ENCODE assay signal across 12 cellular contexts in genomic region chr13:77009011-77009410, GRCh38. TPM values are rescaled to one million over a fixed set of nuclear protein-coding genes. Genes with fewer than 3 reads are reported as not detected.
DNase-seq lines count a peak whose midpoint lies in the region; ATAC-seq and TF ChIP-seq lines count a peak whose summit lies in the region.
"Had no signal": no experiment of that assay in that cellular context is flagged by ENCODE, and none has a peak within 500 bp of the region (broad histone marks: within the 10 kb centered on the region; RNA-seq: fewer than 3 reads in every experiment).

No MANE protein-coding gene starts in this region.

- TF ChIP-seq EP300 in upper lobe of left lung (IDR thresholded peaks at IDR 0.05) = no peak

- H3K4me3 ChIP-seq in mesendoderm (ENCODE audit: low read length) (no peak overlapping the region), upper lobe of left lung (no peak overlapping the region)
- H3K4me3 ChIP-seq: GM23248 had no signal

- no peak overlapping the region for H3K9ac ChIP-seq in mesendoderm (ENCODE audit: low read length)
- H3K9ac ChIP-seq: GM23248 had no signal

- H3K18ac ChIP-seq in mesendoderm (ENCODE audit: low read length) = no peak overlapping the region

- peaks cover 12% of the 10 kb centered on the region for H3K4me1 Mint-ChIP-seq in activated naive CD4-positive, alpha-beta T cell treated with anti-CD3 and anti-CD28 coated beads, Interleukin-2, amount 10 ng/mL, durations not matched to agents 7 days and 5 days
- peaks cover 27% of the 10 kb centered on the region for H3K4me1 Mint-ChIP-seq in activated T-helper 17 cell treated with anti-CD3 and anti-CD28 coated beads, Interleukin-2, amount 50 U/mL, for 72 hours

- no peak overlapping the region for H4K8ac ChIP-seq in mesendoderm (ENCODE audit: low read depth, low read length)

- no peak overlapping the region for H4K5ac ChIP-seq in mesendoderm (ENCODE audit: low read length)

- H3K4me2 ChIP-seq in mesendoderm (ENCODE audit: low read length) = no peak overlapping the region

- H3K4me1 ChIP-seq in mesendoderm (ENCODE audit: control insufficient read depth, low read depth, low read length) = no peaks in the 10 kb centered on the region
- peaks cover 0 to 15% (median 10%) of the 10 kb centered on the region in 4 donors for H3K4me1 ChIP-seq in upper lobe of left lung

- no peaks in the 10 kb centered on the region for H3K9me3 Mint-ChIP-seq in activated naive CD4-positive, alpha-beta T cell treated with anti-CD3 and anti-CD28 coated beads, Interleukin-2, amount 10 ng/mL, durations not matched to agents 7 days and 5 days
- no peaks in the 10 kb centered on the region for H3K9me3 Mint-ChIP-seq in activated T-helper 17 cell treated with anti-CD3 and anti-CD28 coated beads, Interleukin-2, amount 50 U/mL, for 72 hours

- no peak overlapping the region for H3K4me3 Mint-ChIP-seq in activated naive CD4-positive, alpha-beta T cell treated with anti-CD3 and anti-CD28 coated beads, Interleukin-2, amount 10 ng/mL, durations not matched to agents 7 days and 5 days
- peak overlapping the region; percentile 63 for H3K4me3 Mint-ChIP-seq in activated T-helper 17 cell treated with anti-CD3 and anti-CD28 coated beads, Interleukin-2, amount 50 U/mL, for 72 hours

- no peaks in the 10 kb centered on the region for H3K27me3 Mint-ChIP-seq in activated naive CD4-positive, alpha-beta T cell treated with anti-CD3 and anti-CD28 coated beads, Interleukin-2, amount 10 ng/mL, durations not matched to agents 7 days and 5 days
- H3K27me3 Mint-ChIP-seq in activated T-helper 17 cell treated with anti-CD3 and anti-CD28 coated beads, Interleukin-2, amount 50 U/mL, for 72 hours = no peaks in the 10 kb centered on the region
- H3K27me3 Mint-ChIP-seq: progenitor cell of endocrine pancreas had no signal

- H2AK5ac ChIP-seq in mesendoderm (ENCODE audit: low read length) = no peak overlapping the region

- no peak overlapping the region for H2BK5ac ChIP-seq in mesendoderm (ENCODE audit: low read length)

- no peaks in the 10 kb centered on the region for H3K9me3 ChIP-seq in upper lobe of left lung

- TF ChIP-seq CTCF in upper lobe of left lung (IDR thresholded peaks at IDR 0.05) = no peak

- peaks cover 2% of the 10 kb centered on the region for H3K27me3 ChIP-seq in mesendoderm (ENCODE audit: insufficient read depth, low read length, poor library complexity)
- H3K27me3 ChIP-seq in upper lobe of left lung = no peaks in the 10 kb centered on the region

- H3K4ac ChIP-seq in mesendoderm (ENCODE audit: low read depth, low read length) = no peak overlapping the region

- ATAC-seq in HG02623 (IDR thresholded peaks at IDR 0.05; ENCODE audit: unreplicated experiment) (peak; percentile 49), upper lobe of left lung (ENCODE audit: low FRiP score in 2 of 2) (no peak)
- peak; percentile 92 for ATAC-seq in activated T-helper 17 cell treated with anti-CD3 and anti-CD28 coated beads, Interleukin-2, amount 50 U/mL, for 72 hours (replicated peaks)
- ATAC-seq in stimulated activated naive CD8-positive, alpha-beta T cell treated with anti-CD3 and anti-CD28 coated beads, Interleukin-15, Interleukin-2, amounts not matched to agents 100 U/mL and 50 U/mL, for 24 hours = peak; percentile 85

- no peaks in the 10 kb centered on the region for H3K79me2 ChIP-seq in mesendoderm (ENCODE audit: control insufficient read depth, insufficient read depth, low read length)

- H3K79me1 ChIP-seq in mesendoderm (ENCODE audit: low read length) = peaks cover 2% of the 10 kb centered on the region

- H2BK15ac ChIP-seq in mesendoderm (replicated peaks; ENCODE audit: low read depth) = no peak overlapping the region

- no peak for DNase-seq in activated naive CD4-positive, alpha-beta T cell treated with anti-CD3 and anti-CD28 coated beads, Interleukin-2, amount 10 ng/mL, durations not matched to agents 7 days and 5 days
- DNase-seq in activated naive CD4-positive, alpha-beta T cell treated with anti-CD3 and anti-CD28 coated beads, Interleukin-2, amount 50 U/mL, for 16 hours = no peak
- DNase-seq in stimulated activated naive CD8-positive, alpha-beta T cell treated with anti-CD3 and anti-CD28 coated beads, Interleukin-15, Interleukin-2, amounts not matched to agents 100 U/mL and 50 U/mL, for 24 hours = no peak
- no peak for DNase-seq in mesendoderm
- DNase-seq in putamen (ENCODE audit: low spot score) = no peak
- DNase-seq in upper lobe of left lung = no peak
- DNase-seq: caudate nucleus, GM23248, NCI-H2227 treated with DMSO at 0.1 percent for 48 hours had no signal

- H3K36me3 Mint-ChIP-seq in activated naive CD4-positive, alpha-beta T cell treated with anti-CD3 and anti-CD28 coated beads, Interleukin-2, amount 10 ng/mL, durations not matched to agents 7 days and 5 days = peaks cover 59% of the 10 kb centered on the region
- H3K36me3 Mint-ChIP-seq in activated T-helper 17 cell treated with anti-CD3 and anti-CD28 coated beads, Interleukin-2, amount 50 U/mL, for 72 hours (ENCODE audit: low read depth) = peaks cover 96% of the 10 kb centered on the region

- no peak overlapping the region for H2BK120ac ChIP-seq in mesendoderm (ENCODE audit: low read depth, low read length)

- H3K27ac ChIP-seq in mesendoderm (ENCODE audit: low read depth, low read length) (no peak overlapping the region), upper lobe of left lung (no peak overlapping the region)
- H3K27ac ChIP-seq: GM23248 had no signal

- no peak overlapping the region for H3K56ac ChIP-seq in mesendoderm (ENCODE audit: low read length)

- H3K27ac Mint-ChIP-seq in activated naive CD4-positive, alpha-beta T cell treated with anti-CD3 and anti-CD28 coated beads, Interleukin-2, amount 10 ng/mL, durations not matched to agents 7 days and 5 days = peak overlapping the region; percentile 33
- H3K27ac Mint-ChIP-seq in activated T-helper 17 cell treated with anti-CD3 and anti-CD28 coated beads, Interleukin-2, amount 50 U/mL, for 72 hours = peak overlapping the region; percentile 69
- H3K27ac Mint-ChIP-seq: progenitor cell of endocrine pancreas had no signal

- TF ChIP-seq POLR2A in upper lobe of left lung (IDR thresholded peaks at IDR 0.05) = no peak

- no CpG with 5 or more reads among the region's 2 CpGs for WGBS in mesendoderm (ENCODE audit: extremely low coverage, insufficient coverage, low lambda C conversion rate)
- 81 to 84% methylated on average over 2 of the region's 2 CpGs for WGBS in upper lobe of left lung, 2 donors

- H3K36me3 ChIP-seq in mesendoderm (ENCODE audit: control insufficient read depth, insufficient read depth, low read length) (peaks cover 3% of the 10 kb centered on the region), upper lobe of left lung (peaks cover 14 to 76% (median 44%) of the 10 kb centered on the region in 4 donors)

- no peak overlapping the region for H3K23ac ChIP-seq in mesendoderm (ENCODE audit: low read length)

- CTCF ChIA-PET in activated naive CD4-positive, alpha-beta T cell treated with anti-CD3 and anti-CD28 coated beads, Interleukin-2, amount 10 ng/mL, durations not matched to agents 7 days and 5 days (lab: Charles Lee) = interaction anchor here (0.7 to 1.0 kb wide), 2 partner anchors 11 to 17 kb away, joined by 3 read pairs; no protein-coding TSS in a partner anchor

RNA-seq across cellular contexts. Expression of gene CLN5, which starts 17.1 kb away (rescaled TPM):
- total RNA-seq in activated T-helper 17 cell treated with anti-CD3 and anti-CD28 coated beads, Interleukin-2, amount 50 U/mL, for 72 hours = 10 to 100 TPM in 1 of 2 donors, 1 to 10 TPM in 1; 9.9 to 29.0 TPM
- polyA plus RNA-seq in mesendoderm (2013, experiment 1 of 2) = 6.5 TPM
- polyA plus RNA-seq in mesendoderm (2013, experiment 2 of 2) = 6.6 TPM
- 10 to 100 TPM; 13.0 to 39.5 (median 25.8) TPM for total RNA-seq in upper lobe of left lung

RNA-seq across cellular contexts. Expression of gene FBXL3, which starts 17.9 kb away (rescaled TPM):
- total RNA-seq in activated T-helper 17 cell treated with anti-CD3 and anti-CD28 coated beads, Interleukin-2, amount 50 U/mL, for 72 hours = 10 to 100 TPM; 38.9 to 53.3 TPM
- polyA plus RNA-seq in mesendoderm (2013, experiment 1 of 2) = 11.3 TPM
- polyA plus RNA-seq in mesendoderm (2013, experiment 2 of 2) = 12.4 TPM
- 10 to 100 TPM; 37.7 to 94.9 (median 53.8) TPM for total RNA-seq in upper lobe of left lung

Comparison
In these comparisons a context has a peak if more than half of its experiments do, and no peak if none do; other contexts are left out.
1. ATAC-seq: peak in HG02623 (single experiment), activated T-helper 17 cell treated with anti-CD3 and anti-CD28 coated beads, Interleukin-2, amount 50 U/mL, for 72 hours (single experiment) and stimulated activated naive CD8-positive, alpha-beta T cell treated with anti-CD3 and anti-CD28 coated beads, Interleukin-15, Interleukin-2, amounts not matched to agents 100 U/mL and 50 U/mL, for 24 hours (single experiment); none in upper lobe of left lung (0 of 2).